ENCODE assay signal across 8 cellular contexts in genomic region chr17:8151120-8151640, GRCh38. TPM values are rescaled to one million over a fixed set of nuclear protein-coding genes. Genes with fewer than 3 reads are reported as not detected.
DNase-seq lines count a peak whose midpoint lies in the region; ATAC-seq and TF ChIP-seq lines count a peak whose summit lies in the region.

No MANE protein-coding gene starts in this region.

- H3K9me3 Mint-ChIP-seq in CD4-positive, alpha-beta memory T cell, result peaks cover 0 to 25% (median 0%) of the 10 kb centered on the region in 8 donors

- H3K4me1 Mint-ChIP-seq in CD4-positive, alpha-beta memory T cell, result peaks cover 30 to 58% (median 39%) of the 10 kb centered on the region in 4 donors

- no peak overlapping the region for H3K27ac Mint-ChIP-seq in CD4-positive, alpha-beta memory T cell

- H3K4me1 ChIP-seq in CD4-positive, alpha-beta memory T cell (ENCODE audit: insufficient read depth, low read length), result peaks cover 54% of the 10 kb centered on the region
- H3K4me1 ChIP-seq in KMS-11 (ENCODE audit: low read depth, poor library complexity, severe bottlenecking), result no peaks in the 10 kb centered on the region
- peaks cover 43% of the 10 kb centered on the region for H3K4me1 ChIP-seq in vagina

- peak overlapping the region; percentile 100 for H3K27ac ChIP-seq in CD4-positive, alpha-beta memory T cell (ENCODE audit: low read depth, low read length)
- H3K27ac ChIP-seq in KMS-11 (0 out of 2 replicates have a peak overlapping the region, but pooled peaks have one; percentile 11), vagina (peak overlapping the region; percentile 100)

- ATAC-seq in GM19468 (IDR thresholded peaks at IDR 0.05; ENCODE audit: extremely low read depth, unreplicated experiment), result peak; percentile 42

- H3K36me3 ChIP-seq in CD4-positive, alpha-beta memory T cell (ENCODE audit: insufficient read depth, low read length), result peaks cover 44% of the 10 kb centered on the region
- H3K36me3 ChIP-seq in KMS-11 (ENCODE audit: insufficient read depth), result no peaks in the 10 kb centered on the region
- peaks cover 30 to 46% of the 10 kb centered on the region in 2 donors for H3K36me3 ChIP-seq in vagina

- TF ChIP-seq CTCF in KMS-11 (conservative IDR thresholded peaks at IDR 0.05; ENCODE audit: low read depth, low read length) (no peak), vagina (IDR thresholded peaks at IDR 0.05) (no peak)

- peak overlapping the region in 7 of 8 donors; percentile 91 to 98 (median 93) for H3K4me3 Mint-ChIP-seq in CD4-positive, alpha-beta memory T cell

- DNase-seq in CD4-positive, alpha-beta memory T cell, result peak; percentile 92 to 96 (median 94)
- DNase-seq in T-helper 9 cell (peak; percentile 88), astrocyte of the hippocampus (ENCODE audit: low read depth, low spot score) (peak; percentile 97), hippocampal formation (lab: John Stamatoyannopoulos, UW) (peak; percentile 68 to 80), renal cortical epithelial cell (ENCODE audit: low read depth) (peak; percentile 62), vagina (ENCODE audit: extremely low spot score in 2 of 2) (peak in 1 of 2 donors; percentile 96)

- H2AFZ ChIP-seq in KMS-11 (ENCODE audit: low read depth), result no peak overlapping the region

- CTCF ChIA-PET in CD4-positive, alpha-beta memory T cell (lab: Charles Lee; ENCODE audit: partially characterized antibody), result interaction anchor here (0.9 to 2.2 kb wide), 7 partner anchors 9 to 150 kb away, joined by 3 to 11 read pairs (median 6); no protein-coding TSS in a partner anchor

- no peaks in the 10 kb centered on the region for H4K20me1 ChIP-seq in KMS-11 (ENCODE audit: insufficient read depth)

- H3K4me2 ChIP-seq in KMS-11, result peak overlapping the region; percentile 33

- no peaks in the 10 kb centered on the region for H3K79me2 ChIP-seq in KMS-11 (ENCODE audit: insufficient read depth, low read depth)

- no peaks in the 10 kb centered on the region for H3K27me3 ChIP-seq in CD4-positive, alpha-beta memory T cell (ENCODE audit: insufficient read depth, low read length)
- H3K27me3 ChIP-seq in KMS-11 (ENCODE audit: insufficient read depth, low read depth) (no peaks in the 10 kb centered on the region), vagina (no peaks in the 10 kb centered on the region)

- POLR2A ChIA-PET in CD4-positive, alpha-beta memory T cell (lab: Charles Lee; ENCODE audit: partially characterized antibody), result interaction anchor here (0.6 to 23.4 kb wide), 16 partner anchors 9 to 294 kb away, joined by 3 to 1074 read pairs (median 5); partner anchors contain the start of genes ALOXE3, BORCS6, CTC1 and HES7

- H3K4me3 ChIP-seq in CD4-positive, alpha-beta memory T cell (ENCODE audit: low read length in 2 of 2), result peak overlapping the region; percentile 74 to 89
- no peak overlapping the region for H3K4me3 ChIP-seq in KMS-11 (IDR thresholded peaks at IDR 0.05; ENCODE audit: insufficient read depth, low read depth, low read length)
- H3K4me3 ChIP-seq in vagina, result peak overlapping the region; percentile 84 to 98

- H3K9me3 ChIP-seq in CD4-positive, alpha-beta memory T cell (ENCODE audit: control insufficient read depth in 1 of 2, low read length in 2 of 2), result no peaks in the 10 kb centered on the region
- no peaks in the 10 kb centered on the region for H3K9me3 ChIP-seq in vagina

- intact Hi-C loops in CD4-positive, alpha-beta memory T cell (cut with micrococcal nuclease), result loop anchor here (1.0 kb wide), 1 partner anchor 12 kb away; no protein-coding TSS in a partner anchor
- intact Hi-C loops in vagina (cut with DNase I), result no loop called here

- TF ChIP-seq POLR2A in vagina (IDR thresholded peaks at IDR 0.05), result peak in 1 of 2 donors; percentile 59

- no peak overlapping the region for H3K9ac ChIP-seq in KMS-11

- peaks cover 23 to 62% of the 10 kb centered on the region in 2 donors for H3K36me3 Mint-ChIP-seq in CD4-positive, alpha-beta memory T cell

- H3K27me3 Mint-ChIP-seq in CD4-positive, alpha-beta memory T cell, result no peaks in the 10 kb centered on the region

RNA-seq across cellular contexts. Expression of gene PER1, which starts 1.0 kb away (rescaled TPM):
- total RNA-seq in CD4-positive, alpha-beta memory T cell, result 10 to 100 TPM; 78.9 to 79.4 TPM
- polyA plus RNA-seq in CD4-positive, alpha-beta memory T cell, result 10 to 100 TPM in 1 of 2 donors, 1 to 10 TPM in 1; 3.7 to 18.6 TPM
- 4.3 and 34.5 TPM in 2 replicates for total RNA-seq in renal cortical epithelial cell
- total RNA-seq in vagina, result 215 TPM

RNA-seq across cellular contexts. Expression of gene VAMP2, which starts 11.6 kb away (rescaled TPM):
- 100 to 1,000 TPM; 190 to 203 TPM for total RNA-seq in CD4-positive, alpha-beta memory T cell
- 100 to 1,000 TPM in 1 of 2 donors, 10 to 100 TPM in 1; 41.6 to 106 TPM for polyA plus RNA-seq in CD4-positive, alpha-beta memory T cell
- total RNA-seq in renal cortical epithelial cell (2.6 and 6.2 TPM in 2 replicates), vagina (35.6 TPM)

RNA-seq across cellular contexts. Expression of gene TMEM107, which starts 25.0 kb away (rescaled TPM):
- total RNA-seq in CD4-positive, alpha-beta memory T cell, result 10 to 100 TPM; 25.0 to 25.3 TPM
- 10 to 100 TPM; 42.4 to 43.7 TPM for polyA plus RNA-seq in CD4-positive, alpha-beta memory T cell
- total RNA-seq in renal cortical epithelial cell, result 22.7 and 24.0 TPM in 2 replicates
- 20.6 TPM for total RNA-seq in vagina

RNA-seq across cellular contexts. Expression of gene HES7, which starts 27.3 kb away (rescaled TPM):
- total RNA-seq in CD4-positive, alpha-beta memory T cell, result not detected
- polyA plus RNA-seq in CD4-positive, alpha-beta memory T cell, result not detected
- total RNA-seq in renal cortical epithelial cell (not detected in 2 replicates), vagina (not detected)

RNA-seq across cellular contexts. Expression of gene ALOXE3, which starts 32.9 kb away (rescaled TPM):
- under 1 TPM; 0.32 to 0.33 TPM for total RNA-seq in CD4-positive, alpha-beta memory T cell
- under 1 TPM in 1 of 2 donors, not detected in 1; 0.20 TPM for polyA plus RNA-seq in CD4-positive, alpha-beta memory T cell
- total RNA-seq in renal cortical epithelial cell (0.17 TPM in 1 of 2 replicates, not detected in the other), vagina (1.5 TPM)

Comparison
In these comparisons a context has a peak if more than half of its experiments do, and no peak if none do; other contexts are left out.
1. H3K27ac ChIP-seq: peak in every context shown above with its lines; median percentile 100 in CD4-positive, alpha-beta memory T cell; 100 in vagina; 11 in KMS-11.